18 cellular contexts compared by ENCODE assay signal in genomic region chr7:141097430-141097829, GRCh38. TPM values are rescaled to one million over a fixed set of nuclear protein-coding genes. Genes with fewer than 3 reads are reported as not detected.
DNase-seq lines count a peak whose midpoint lies in the region; ATAC-seq, FAIRE-seq and TF ChIP-seq lines count a peak whose summit lies in the region.
"Had no signal": no experiment of that assay in that cellular context is flagged by ENCODE, and none has a peak within 500 bp of the region (broad histone marks: within the 10 kb centered on the region; RNA-seq: fewer than 3 reads in every experiment).

No MANE protein-coding gene starts in this region.

- no peaks in the 10 kb centered on the region for H4K20me1 ChIP-seq in GM12878 (ENCODE audit: control insufficient read depth, insufficient read depth)

- no peak overlapping the region for H2BK120ac ChIP-seq in mesendoderm (ENCODE audit: low read depth, low read length)

- H3K79me1 ChIP-seq in mesendoderm (ENCODE audit: low read length), result no peaks in the 10 kb centered on the region

- intact Hi-C loops in GM12878 (cut with micrococcal nuclease; ENCODE audit: unreplicated experiment) (no loop called here), stomach (cut with DNase I; ENCODE audit: low total_unique reads) (no loop called here)

- H3K79me2 ChIP-seq in GM12878 (ENCODE audit: control insufficient read depth, insufficient read depth, low read length) (no peaks in the 10 kb centered on the region), mesendoderm (ENCODE audit: control insufficient read depth, insufficient read depth, low read length) (no peaks in the 10 kb centered on the region)

- FAIRE-seq in GM12878 (lab: Jason Lieb, UNC), result no peak

- no peaks in the 10 kb centered on the region for H3K27me3 ChIP-seq in GM12878 (replicated peaks in 1 of 2; ENCODE audit: control insufficient read depth in 2 of 2, insufficient read depth in 2 of 2, low read length in 1 of 2)
- no peaks in the 10 kb centered on the region for H3K27me3 ChIP-seq in mesendoderm (ENCODE audit: insufficient read depth, low read length, poor library complexity)
- no peaks in the 10 kb centered on the region for H3K27me3 ChIP-seq in stomach

- H2BK5ac ChIP-seq in mesendoderm (ENCODE audit: low read length), result no peak overlapping the region

- H3K4me3 Mint-ChIP-seq in natural killer cell treated with Interleukin-12 subunit alpha and Interleukin-12 subunit beta and Interleukin-15 and Interleukin-18, amount 100 ng/mL, for 72 hours, result no peak overlapping the region
- H3K4me3 Mint-ChIP-seq: activated CD4-positive, alpha-beta memory T cell treated with anti-CD3 and anti-CD28 coated beads for 36 hours; CD8-positive, alpha-beta T cell had no signal

- TF ChIP-seq POLR2A in NB4 (IDR thresholded peaks at IDR 0.05; ENCODE audit: extremely low read depth, insufficient read length) (no peak), GM12878 (IDR thresholded peaks at IDR 0.05; ENCODE audit: low read depth, low read length) (no peak), stomach (IDR thresholded peaks at IDR 0.05) (no peak)

- WGBS in GM12878 (ENCODE audit: insufficient coverage, insufficient replicate concordance, low lambda C conversion rate, missing lambda C conversion rate), result 52% methylated on average over 4 of the region's 4 CpGs
- 100% methylated on average over 2 of the region's 4 CpGs for WGBS in mesendoderm (ENCODE audit: extremely low coverage, insufficient coverage, low lambda C conversion rate)
- WGBS in stomach, 5 donors, result 50 to 74% (median 58%) methylated on average over 4 of the region's 4 CpGs

- H4K5ac ChIP-seq in mesendoderm (ENCODE audit: low read length), result no peak overlapping the region

- TF ChIP-seq CTCF in NB4 (IDR thresholded peaks at IDR 0.05; ENCODE audit: low read depth, low read length) (no peak), GM12878 (IDR thresholded peaks at IDR 0.05 in 2 of 3, conservative IDR thresholded peaks at IDR 0.05 in 1 of 3; ENCODE audit: control insufficient read depth in 2 of 3, extremely low read depth in 1 of 3, insufficient read depth in 1 of 3, low read depth in 3 of 3, low read length in 3 of 3) (no peak), stomach (IDR thresholded peaks at IDR 0.05) (no peak)

- H3K4me1 ChIP-seq in GM12878 (ENCODE audit: control insufficient read depth, insufficient read depth, low read length) (no peaks in the 10 kb centered on the region), mesendoderm (ENCODE audit: control insufficient read depth, low read depth, low read length) (no peaks in the 10 kb centered on the region), stomach (no peaks in the 10 kb centered on the region)

- H3K4me3 ChIP-seq in NB4 (ENCODE audit: low read depth, low read length), result no peak overlapping the region
- H3K4me3 ChIP-seq in GM12878, result no peak overlapping the region
- no peak overlapping the region for H3K4me3 ChIP-seq in mesendoderm (ENCODE audit: low read length)
- no peak overlapping the region for H3K4me3 ChIP-seq in stomach
- H3K4me3 ChIP-seq: thoracic aorta had no signal

- BruUV-seq in GM12878 (replicated peaks; lab: Mats Ljungman, UMichigan), result no TSS peak

- H2AFZ ChIP-seq in GM12878 (ENCODE audit: control insufficient read depth, low read depth, low read length), result no peak overlapping the region

- H2AK5ac ChIP-seq in mesendoderm (ENCODE audit: low read length), result no peak overlapping the region

- RAD21 ChIA-PET in GM12878 (lab: Charles Lee; ENCODE audit: unreplicated experiment), result no interaction called here

- SMC1A ChIA-PET in GM12878 (lab: Charles Lee; ENCODE audit: uncharacterized antibody, unreplicated experiment), result interaction anchor here (0.6 kb wide), 1 partner anchor 175 kb away, joined by 3 read pairs; no protein-coding TSS in a partner anchor

- H3K23ac ChIP-seq in mesendoderm (ENCODE audit: low read length), result no peak overlapping the region

- H3K36me3 ChIP-seq in GM12878 (ENCODE audit: control insufficient read depth in 2 of 2, insufficient read depth in 2 of 2, low read length in 1 of 2), result no peaks in the 10 kb centered on the region
- H3K36me3 ChIP-seq in mesendoderm (ENCODE audit: control insufficient read depth, insufficient read depth, low read length), result no peaks in the 10 kb centered on the region
- no peaks in the 10 kb centered on the region for H3K36me3 ChIP-seq in stomach
- H3K36me3 ChIP-seq: thoracic aorta had no signal

- H3K9me3 ChIP-seq in GM12878 (replicated peaks; ENCODE audit: control insufficient read depth, insufficient read depth, low read length) (no peaks in the 10 kb centered on the region), stomach (no peaks in the 10 kb centered on the region)
- H3K9me3 ChIP-seq: thoracic aorta had no signal

- DNase-seq in DMS 273 (lab: John Stamatoyannopoulos, UW; ENCODE audit: unreplicated experiment), result peak; percentile 26
- DNase-seq in DMS 273 treated with DMSO at 0.1 percent for 48 hours (lab: John Stamatoyannopoulos, UW), result no peak
- peak; percentile 44 for DNase-seq in NB4 (ENCODE audit: low read depth)
- DNase-seq in GM12878 (ENCODE audit: low read depth, low spot score), result no peak
- DNase-seq in mesendoderm, result peak; percentile 37
- no peak for DNase-seq in stomach
- no peak for DNase-seq in natural killer cell treated with Interleukin-12 subunit alpha and Interleukin-12 subunit beta and Interleukin-15 and Interleukin-18, amount 100 ng/mL, for 72 hours (ENCODE audit: low spot score)
- DNase-seq: activated CD4-positive, alpha-beta memory T cell treated with anti-CD3 and anti-CD28 coated beads for 36 hours; activated gamma-delta T cell; CD8-positive, alpha-beta T cell; cerebellar nuclear complex; mesenchymal stem cell; NCI-H524 treated with DMSO at 0.1 percent for 48 hours had no signal

- no peak overlapping the region for H3K18ac ChIP-seq in mesendoderm (ENCODE audit: low read length)

- no peak overlapping the region for H2BK15ac ChIP-seq in mesendoderm (replicated peaks; ENCODE audit: low read depth)

- no peak overlapping the region for H4K8ac ChIP-seq in mesendoderm (ENCODE audit: low read depth, low read length)

- TF ChIP-seq EP300 in GM12878 (IDR thresholded peaks at IDR 0.05; ENCODE audit: borderline replicate concordance in 1 of 2, control insufficient read depth in 1 of 2, low read depth in 2 of 2, low read length in 2 of 2) (no peak), stomach (IDR thresholded peaks at IDR 0.05) (no peak)

- TF ChIP-seq RAD21 in GM12878 (IDR thresholded peaks at IDR 0.05; ENCODE audit: insufficient read depth, low read depth, low read length), result no peak

- CTCF ChIA-PET in GM12878 (lab: Yijun Ruan, JAX), result no interaction called here

- in situ Hi-C loops in GM12878 (cut with MboI), result no loop called here

- no peak overlapping the region for H3K27ac Mint-ChIP-seq in natural killer cell treated with Interleukin-12 subunit alpha and Interleukin-12 subunit beta and Interleukin-15 and Interleukin-18, amount 100 ng/mL, for 72 hours
- H3K27ac Mint-ChIP-seq: activated CD4-positive, alpha-beta memory T cell treated with anti-CD3 and anti-CD28 coated beads for 36 hours; CD8-positive, alpha-beta T cell had no signal

- H3K9ac ChIP-seq in GM12878 (ENCODE audit: control insufficient read depth, insufficient read depth, low read length) (no peak overlapping the region), mesendoderm (ENCODE audit: low read length) (no peak overlapping the region)

- no peak overlapping the region for H3K4ac ChIP-seq in mesendoderm (ENCODE audit: low read depth, low read length)

- H3K4me1 Mint-ChIP-seq in natural killer cell treated with Interleukin-12 subunit alpha and Interleukin-12 subunit beta and Interleukin-15 and Interleukin-18, amount 100 ng/mL, for 72 hours (ENCODE audit: low read depth in 2 of 2), result no peaks in the 10 kb centered on the region

- no peaks in the 10 kb centered on the region for H3K9me3 Mint-ChIP-seq in natural killer cell treated with Interleukin-12 subunit alpha and Interleukin-12 subunit beta and Interleukin-15 and Interleukin-18, amount 100 ng/mL, for 72 hours
- H3K9me3 Mint-ChIP-seq: activated CD4-positive, alpha-beta memory T cell treated with anti-CD3 and anti-CD28 coated beads for 36 hours; CD8-positive, alpha-beta T cell had no signal

- no peaks in the 10 kb centered on the region for H3K36me3 Mint-ChIP-seq in natural killer cell treated with Interleukin-12 subunit alpha and Interleukin-12 subunit beta and Interleukin-15 and Interleukin-18, amount 100 ng/mL, for 72 hours
- H3K36me3 Mint-ChIP-seq: activated CD4-positive, alpha-beta memory T cell treated with anti-CD3 and anti-CD28 coated beads for 36 hours; CD8-positive, alpha-beta T cell had no signal

- POLR2A ChIA-PET in GM12878 (lab: Charles Lee), result no interaction called here

- no peak overlapping the region for H3K27ac ChIP-seq in GM12878 (ENCODE audit: control insufficient read depth, insufficient read depth)
- H3K27ac ChIP-seq in mesendoderm (ENCODE audit: low read depth, low read length), result no peak overlapping the region
- H3K27ac ChIP-seq in stomach, result no peak overlapping the region
- H3K27ac ChIP-seq: 22Rv1, thoracic aorta had no signal

- ATAC-seq in GM12878 (no peak), GM19397 (IDR thresholded peaks at IDR 0.05; ENCODE audit: unreplicated experiment) (no peak)
- ATAC-seq in natural killer cell treated with Interleukin-12 subunit alpha and Interleukin-12 subunit beta and Interleukin-15 and Interleukin-18, amount 100 ng/mL, for 72 hours, result no peak
- ATAC-seq: CD8-positive, alpha-beta T cell; esophagus mucosa had no signal

- H3K4me2 ChIP-seq in GM12878 (ENCODE audit: control insufficient read depth, insufficient read depth) (no peak overlapping the region), mesendoderm (ENCODE audit: low read length) (no peak overlapping the region)

- H3K27me3 Mint-ChIP-seq in natural killer cell treated with Interleukin-12 subunit alpha and Interleukin-12 subunit beta and Interleukin-15 and Interleukin-18, amount 100 ng/mL, for 72 hours, result peaks cover 5 to 18% of the 10 kb centered on the region in 2 donors
- H3K27me3 Mint-ChIP-seq: activated CD4-positive, alpha-beta memory T cell treated with anti-CD3 and anti-CD28 coated beads for 36 hours had no signal

- no peak overlapping the region for H3K56ac ChIP-seq in mesendoderm (ENCODE audit: low read length)

RNA-seq across cellular contexts. Expression of gene TMEM178B, which starts 23.6 kb away (rescaled TPM):
- total RNA-seq in GM12878 (2013; cell fraction: nucleolus; rRNA removed), result 5.4 and 5.8 TPM in 2 replicates
- total RNA-seq in GM12878 (2014; rRNA removed) (0.05 and 0.06 TPM in 2 replicates), GM12878 (2014; rRNA removed; fragmentation: Illumina TruSeq; extraction: Trizol) (0.04 and 0.05 TPM in 2 replicates), GM12878 (2021) (0.03 and 0.05 TPM in 2 replicates), stomach (1 to 10 TPM in 2 of 5 donors, under 1 TPM in 1, not detected in 2; under 0.01 to 1.7 (median 1.2) TPM)
- polyA plus RNA-seq in GM12878 (2011; ENCODE audit: low read depth), result 0.12 TPM
- polyA plus RNA-seq in GM12878 (2011; rRNA removed) (1.1 and 1.2 TPM in 2 replicates), GM12878 (2014; fragmentation: Illumina TruSeq; extraction: Trizol) (0.03 TPM in 2 replicates), GM12878 (2014; fragmentation: Nextera tagmentation; extraction: Ambion mirVana) (under 1 TPM; 0.02 to 0.03 TPM), GM12878 (2014; rRNA removed) (0.01 TPM in 2 replicates), GM12878 (2016; fragmentation: Nextera tagmentation; extraction: Ambion mirVana) (not detected), stomach (under 1 TPM in 2 of 3 donors, not detected in 1; 0.06 to 0.15 TPM)
- 0.67 and 0.81 TPM in 2 replicates for polyA plus RNA-seq in GM12878 (2011; cell fraction: cytosol; rRNA removed)
- polyA plus RNA-seq in GM12878 (2011; cell fraction: nucleus; rRNA removed), result 0.97 and 2.1 TPM in 2 replicates
- 0.14 and 0.17 TPM in 2 replicates for polyA plus RNA-seq in GM12878 (2012)
- 1.7 and 1.8 TPM in 2 replicates for polyA minus RNA-seq in GM12878 (2011; rRNA and poly(A)+ RNA removed)
- polyA minus RNA-seq in GM12878 (2011; cell fraction: cytosol; rRNA and poly(A)+ RNA removed), result 0.31 and 0.40 TPM in 2 replicates
- 0.96 and 0.97 TPM in 2 replicates for polyA minus RNA-seq in GM12878 (2011; cell fraction: nucleus; rRNA and poly(A)+ RNA removed)
- polyA plus RNA-seq in mesendoderm (2013, experiment 1 of 2), result 3.8 TPM
- polyA plus RNA-seq in mesendoderm (2013, experiment 2 of 2), result 3.6 TPM
- total RNA-seq in natural killer cell treated with Interleukin-12 subunit alpha and Interleukin-12 subunit beta and Interleukin-15 and Interleukin-18, amount 100 ng/mL, for 72 hours, result 1 to 10 TPM; 8.2 to 9.0 TPM
- total RNA-seq: HT1080 had no signal

Comparison
In these comparisons a context has a peak if more than half of its experiments do, and no peak if none do; other contexts are left out.
1. DNase-seq: peak in DMS 273 (single experiment), NB4 (single experiment) and mesendoderm (single experiment); none in DMS 273 treated with DMSO at 0.1 percent for 48 hours (single experiment), GM12878 (single experiment), stomach (single experiment) and natural killer cell treated with Interleukin-12 subunit alpha and Interleukin-12 subunit beta and Interleukin-15 and Interleukin-18, amount 100 ng/mL, for 72 hours (single experiment).